In genomic region chr1:197269053-197269452, GRCh38 we compare ENCODE assay signal across 13 cellular contexts. TPM values are rescaled to one million over a fixed set of nuclear protein-coding genes. Genes with fewer than 3 reads are reported as not detected.
DNase-seq lines count a peak whose midpoint lies in the region; ATAC-seq and TF ChIP-seq lines count a peak whose summit lies in the region.
"Had no signal": no experiment of that assay in that cellular context is flagged by ENCODE, and none has a peak within 500 bp of the region (broad histone marks: within the 10 kb centered on the region; RNA-seq: fewer than 3 reads in every experiment).

No MANE protein-coding gene starts in this region.

- intact Hi-C loops in CD8-positive, alpha-beta T cell (cut with DNase I, micrococcal nuclease): no loop called here

- no peak overlapping the region for H3K4me3 Mint-ChIP-seq in osteocyte (ENCODE audit: unreplicated experiment)
- H3K4me3 Mint-ChIP-seq in CD8-positive, alpha-beta T cell: no peak overlapping the region
- H3K4me3 Mint-ChIP-seq: IgD-negative memory B cell had no signal

- H3K27me3 Mint-ChIP-seq in osteocyte (ENCODE audit: unreplicated experiment): peaks cover 57% of the 10 kb centered on the region
- peaks cover 2% of the 10 kb centered on the region for H3K27me3 Mint-ChIP-seq in CD8-positive, alpha-beta T cell (ENCODE audit: low read depth)

- H3K4me1 Mint-ChIP-seq in osteocyte (ENCODE audit: unreplicated experiment): no peaks in the 10 kb centered on the region
- no peaks in the 10 kb centered on the region for H3K4me1 Mint-ChIP-seq in CD8-positive, alpha-beta T cell (ENCODE audit: low read depth)

- peak overlapping the region; percentile 94 for H3K27ac ChIP-seq in caudate nucleus (ENCODE audit: low read depth, low read length)
- no peak overlapping the region for H3K27ac ChIP-seq in CD8-positive, alpha-beta T cell (ENCODE audit: low read depth, low read length)
- H3K27ac ChIP-seq: sigmoid colon, testis had no signal

- no peaks in the 10 kb centered on the region for H3K27me3 ChIP-seq in CD8-positive, alpha-beta T cell (ENCODE audit: insufficient read depth, low read length)
- H3K27me3 ChIP-seq: sigmoid colon, testis had no signal

- no peak for TF ChIP-seq CTCF in osteocyte (IDR thresholded peaks at IDR 0.05)
- no peak for TF ChIP-seq CTCF in CD8-positive, alpha-beta T cell (IDR thresholded peaks at IDR 0.05)

- POLR2A ChIA-PET in CD8-positive, alpha-beta T cell (lab: Charles Lee): no interaction called here

- H3K27ac Mint-ChIP-seq in osteocyte (ENCODE audit: unreplicated experiment): no peak overlapping the region
- no peak overlapping the region for H3K27ac Mint-ChIP-seq in CD8-positive, alpha-beta T cell
- H3K27ac Mint-ChIP-seq: IgD-negative memory B cell had no signal

- H3K9me3 ChIP-seq in CD8-positive, alpha-beta T cell (ENCODE audit: low read length): no peaks in the 10 kb centered on the region
- H3K9me3 ChIP-seq: sigmoid colon, testis had no signal

- no peak for ATAC-seq in GM18519 (IDR thresholded peaks at IDR 0.05; ENCODE audit: low FRiP score, unreplicated experiment)
- no peak for ATAC-seq in CD8-positive, alpha-beta T cell

- H3K4me3 ChIP-seq in CD8-positive, alpha-beta T cell (ENCODE audit: low read depth, low read length): no peak overlapping the region
- H3K4me3 ChIP-seq: sigmoid colon, testis had no signal

- DNase-seq in NCI-H1417 treated with DMSO at 0.1 percent for 48 hours (lab: John Stamatoyannopoulos, UW): peak; percentile 83
- DNase-seq in NCI-H510A treated with DMSO at 0.1 percent for 48 hours (lab: John Stamatoyannopoulos, UW): peak; percentile 31
- DNase-seq in caudate nucleus (lab: John Stamatoyannopoulos, UW): peak in 36 of 61 donors; percentile 3 to 82 (median 36)
- peak; percentile 52 for DNase-seq in occipital lobe (lab: John Stamatoyannopoulos, UW)
- no peak for DNase-seq in osteocyte (ENCODE audit: extremely low spot score, unreplicated experiment)
- no peak for DNase-seq in CD8-positive, alpha-beta T cell
- DNase-seq: activated CD4-positive, CD25-positive, alpha-beta regulatory T cell treated with anti-CD3 and anti-CD28 coated beads, Interleukin-2, amount 50 U/mL, for 72 hours; activated T-cell treated with anti-CD3 and anti-CD28 coated beads, Interleukin-2, amount 50 U/mL, for 48 hours; NCI-H226; sigmoid colon; testis had no signal

- H3K9me3 Mint-ChIP-seq in osteocyte (ENCODE audit: unreplicated experiment): no peaks in the 10 kb centered on the region
- H3K9me3 Mint-ChIP-seq in CD8-positive, alpha-beta T cell: no peaks in the 10 kb centered on the region

- H3K36me3 Mint-ChIP-seq in osteocyte (ENCODE audit: unreplicated experiment): no peaks in the 10 kb centered on the region
- H3K36me3 Mint-ChIP-seq in CD8-positive, alpha-beta T cell: no peaks in the 10 kb centered on the region
- H3K36me3 Mint-ChIP-seq: IgD-negative memory B cell had no signal

- no peaks in the 10 kb centered on the region for H3K36me3 ChIP-seq in CD8-positive, alpha-beta T cell (ENCODE audit: insufficient read depth, low read length)
- H3K36me3 ChIP-seq: sigmoid colon had no signal

- no peaks in the 10 kb centered on the region for H3K4me1 ChIP-seq in CD8-positive, alpha-beta T cell (ENCODE audit: insufficient read depth, low read length)
- H3K4me1 ChIP-seq: sigmoid colon, testis had no signal

- CTCF ChIA-PET in CD8-positive, alpha-beta T cell (lab: Charles Lee): no interaction called here

RNA-seq across cellular contexts. Expression of gene CRB1, which starts 1.0 kb away (rescaled TPM):
- total RNA-seq in occipital lobe (27.5 TPM), osteocyte (not detected in 2 replicates)
- under 1 TPM in 1 of 2 experiments, not detected in 1; 0.81 TPM for total RNA-seq in CD8-positive, alpha-beta T cell

Comparison
In these comparisons a context has a peak if more than half of its experiments do, and no peak if none do; other contexts are left out.
1. DNase-seq: peak in NCI-H1417 treated with DMSO at 0.1 percent for 48 hours (single experiment), NCI-H510A treated with DMSO at 0.1 percent for 48 hours (single experiment), caudate nucleus (36 of 61) and occipital lobe (single experiment); none in osteocyte (single experiment) and CD8-positive, alpha-beta T cell (0 of 7).
2. RNA of gene CRB1, which starts 1.0 kb away (total RNA-seq): 27.5 TPM in occipital lobe (single experiment); 0.81 TPM in CD8-positive, alpha-beta T cell and not detected in osteocyte; every median in the first group is over 10 times any median in the second.